31 cellular contexts compared by ENCODE assay signal in genomic region chr4:165945991-165946390, GRCh38.
"Had no signal": no experiment of that assay in that cellular context is flagged by ENCODE, and none has a peak within 500 bp of the region (broad histone marks: within the 10 kb centered on the region; RNA-seq: fewer than 3 reads in every experiment).

No MANE protein-coding gene starts in this region.

- H3K4me1 ChIP-seq: ascending aorta, Peyer's patch, SJSA1 had no signal

- H3K4me2 ChIP-seq: KMS-11, SK-N-SH had no signal

- H3K27me3 ChIP-seq: ascending aorta, Peyer's patch, SJSA1 had no signal

- H3K27ac ChIP-seq: ascending aorta, KMS-11, Peyer's patch, SJSA1 had no signal

- DNase-seq: activated CD4-positive, alpha-beta T cell treated with anti-CD3 and anti-CD28 coated beads for 36 hours; activated CD4-positive, alpha-beta T cell treated with anti-CD3 and anti-CD28 coated beads, Interleukin-2, amount 10 ng/mL, durations not matched to agents 7 days and 5 days; activated CD4-positive, alpha-beta T cell treated with anti-CD3 and anti-CD28 coated beads, Interleukin-2, amount 50 U/mL, for 48 hours; activated CD8-positive, alpha-beta T cell treated with anti-CD3 and anti-CD28 coated beads, Interleukin-2, amount 10 ng/mL, durations not matched to agents 7 days and 5 days; activated gamma-delta T cell; activated naive CD4-positive, alpha-beta T cell treated with Interleukin-2 at 50 U/mL for 16 hours; activated naive CD8-positive, alpha-beta T cell treated with anti-CD3 and anti-CD28 coated beads, Interleukin-2, amount 10 ng/mL, durations not matched to agents 7 days and 5 days; activated T-cell treated with anti-CD3 and anti-CD28 coated beads, Interleukin-2, amount 50 U/mL, for 24 hours; amygdala; MM.1S; MV-4-11; NCI-H1092; NCI-H1436 treated with DMSO at 0.1 percent for 48 hours; NCI-H1694 treated with DMSO at 0.1 percent for 48 hours; NCI-H2029 treated with DMSO at 0.1 percent for 48 hours; NCI-H2171 treated with DMSO at 0.1 percent for 48 hours; NCI-H2227 treated with DMSO at 0.1 percent for 48 hours; NCI-H446; NCI-H524; NCI-H69; NK-92 treated with Interleukin-12 subunit alpha and Interleukin-12 subunit beta, amount 100 ng/mL, for 24 hours; Peyer's patch; RPMI8226; SHP77 treated with DMSO at 0.1 percent for 48 hours; SK-N-SH had no signal

- H3K4me3 ChIP-seq: ascending aorta, Peyer's patch, SJSA1 had no signal

- H3K36me3 ChIP-seq: ascending aorta, Peyer's patch, SJSA1 had no signal

- H3K9ac ChIP-seq: KMS-11, SK-N-SH had no signal

- H3K9me3 ChIP-seq: ascending aorta, Peyer's patch, SJSA1, SK-N-SH had no signal

- ATAC-seq: activated CD4-positive, alpha-beta T cell treated with anti-CD3 and anti-CD28 coated beads for 36 hours; activated CD4-positive, CD25-positive, alpha-beta regulatory T cell treated with anti-CD3 and anti-CD28 coated beads, Interleukin-2, amount 50 U/mL, for 24 hours; activated CD8-positive, alpha-beta T cell treated with anti-CD3 and anti-CD28 coated beads, Interleukin-2, amount 10 ng/mL, durations not matched to agents 7 days and 5 days; PC-3; WTC11 had no signal
